Comparison of ENCODE assay signal across 8 cellular contexts in the genomic region with DNA sequence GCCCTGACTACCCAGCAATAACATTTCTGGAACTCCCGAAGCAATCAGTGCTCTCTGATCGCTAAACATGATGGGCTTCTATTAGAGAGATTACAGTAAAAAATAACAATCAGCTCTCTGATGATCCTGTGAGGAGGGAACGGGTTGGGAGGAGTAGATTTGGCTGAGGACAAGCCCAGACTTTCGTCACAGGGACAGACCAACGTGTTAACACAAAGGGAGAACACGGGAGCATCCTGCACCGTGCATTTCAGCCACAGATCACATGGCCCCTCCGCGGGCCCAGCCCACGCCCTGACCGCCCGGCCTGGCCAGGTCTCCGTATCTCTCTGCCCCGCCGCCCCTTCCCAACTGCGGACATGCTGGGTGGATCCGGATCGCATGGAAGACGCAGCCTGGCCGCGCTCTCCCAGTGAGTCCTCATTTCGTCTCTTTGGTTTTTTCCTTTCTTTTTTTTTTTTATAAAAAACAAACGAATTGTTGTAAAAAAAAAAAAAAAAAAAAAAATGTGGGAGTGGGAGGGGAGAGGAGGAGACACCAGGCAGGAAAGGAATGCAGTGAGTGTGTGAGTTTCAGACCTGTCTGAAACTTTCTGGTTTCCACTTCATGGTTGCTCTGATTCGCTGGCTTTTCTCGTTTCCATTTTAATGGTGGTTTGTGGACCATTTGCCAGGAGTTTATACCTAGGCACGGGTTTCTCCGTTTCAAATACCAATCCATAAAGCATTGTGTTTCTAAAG.
A peak's percentile ranks its signal among the peaks of the same experiment; 100 is the strongest.
DNase-seq lines count a peak whose midpoint lies in the region; ATAC-seq and TF ChIP-seq lines count a peak whose summit lies in the region.

No MANE protein-coding gene starts in this region.

- H3K9me3 ChIP-seq in SJCRH30 (replicated peaks) (0 out of 2 replicates have a peak, but pooled peaks cover 5% of the 10 kb centered on the region), mesenchymal stem cell (ENCODE audit: control insufficient read depth, low read length) (peaks cover 8% of the 10 kb centered on the region), transverse colon (no peaks in the 10 kb centered on the region)

- no peak overlapping the region for H3K27ac Mint-ChIP-seq in activated T-cell treated with anti-CD3 and anti-CD28 coated beads, Interleukin-2, amount 50 U/mL, for 24 hours

- H3K4me3 ChIP-seq in SJCRH30 (peak overlapping the region; percentile 78), mesenchymal stem cell (ENCODE audit: insufficient read depth in 1 of 2, low read depth in 1 of 2, low read length in 2 of 2) (peak overlapping the region; percentile 59 to 81), transverse colon (peak overlapping the region; percentile 1 to 41 (median 16))

- H3K4me3 Mint-ChIP-seq in activated T-cell treated with anti-CD3 and anti-CD28 coated beads, Interleukin-2, amount 50 U/mL, for 24 hours, result peak overlapping the region; percentile 38

- H3K27me3 ChIP-seq in SJCRH30 (no peaks in the 10 kb centered on the region), mesenchymal stem cell (ENCODE audit: control insufficient read depth in 1 of 2, insufficient read depth in 1 of 2, low read length in 2 of 2) (no peaks in the 10 kb centered on the region), transverse colon (peaks cover 6% of the 10 kb centered on the region)

- H3K4ac ChIP-seq in mesenchymal stem cell (ENCODE audit: low read depth in 1 of 2, low read length in 2 of 2), result peak overlapping the region; percentile 71 to 76

- H2AFZ ChIP-seq in mesenchymal stem cell (ENCODE audit: low read depth, low read length), result no peak overlapping the region

- peak overlapping the region; percentile 94 for H4K8ac ChIP-seq in mesenchymal stem cell (ENCODE audit: low read length)

- peaks cover 10% of the 10 kb centered on the region for H3K9me3 Mint-ChIP-seq in activated T-cell treated with anti-CD3 and anti-CD28 coated beads, Interleukin-2, amount 50 U/mL, for 24 hours

- peak; percentile 23 for TF ChIP-seq POLR2A in transverse colon (IDR thresholded peaks at IDR 0.05)

- TF ChIP-seq EP300 in transverse colon (IDR thresholded peaks at IDR 0.05; ENCODE audit: low read depth), result no peak

- peak overlapping the region; percentile 95 for H2BK15ac ChIP-seq in mesenchymal stem cell (ENCODE audit: low read depth, poor library complexity, severe bottlenecking)

- peaks cover 23% of the 10 kb centered on the region for H3K79me1 ChIP-seq in mesenchymal stem cell (replicated peaks; ENCODE audit: low read length, poor library complexity, severe bottlenecking)

- no peak for DNase-seq in activated T-cell treated with anti-CD3 and anti-CD28 coated beads, Interleukin-2, amount 50 U/mL, for 24 hours
- DNase-seq in activated T-cell treated with anti-CD3 and anti-CD28 coated beads for 4 hours (no peak), SJCRH30 (peak; percentile 95 to 97), epithelial cell of prostate (ENCODE audit: low read depth, low spot score) (peak; percentile 89), mesenchymal stem cell (peak; percentile 88), transverse colon (peak; percentile 47), RKO (ENCODE audit: low spot score) (no peak)

- no peak overlapping the region for H3K23ac ChIP-seq in mesenchymal stem cell (ENCODE audit: low read length in 2 of 2)

- peak overlapping the region; percentile 96 for H4K91ac ChIP-seq in mesenchymal stem cell (ENCODE audit: low read length)

- H3K36me3 ChIP-seq in SJCRH30 (peaks cover 12% of the 10 kb centered on the region), mesenchymal stem cell (ENCODE audit: control insufficient read depth in 1 of 2, insufficient read depth in 2 of 2, low read depth in 1 of 2, low read length in 2 of 2) (peaks cover 10 to 32% of the 10 kb centered on the region in 2 experiments), transverse colon (no peaks in the 10 kb centered on the region)

- peak overlapping the region; percentile 98 for H3K9ac ChIP-seq in mesenchymal stem cell (ENCODE audit: low read length)

- H3K4me1 ChIP-seq in SJCRH30 (peaks cover 23% of the 10 kb centered on the region), mesenchymal stem cell (ENCODE audit: control insufficient read depth, insufficient read depth, low read depth, low read length) (peaks cover 14% of the 10 kb centered on the region), transverse colon (peaks cover 6 to 27% (median 9%) of the 10 kb centered on the region in 4 donors)

- 36% methylated on average over 19 of the region's 27 CpGs for WGBS in mesenchymal stem cell
- WGBS in transverse colon (ENCODE audit: low coverage in 1 of 2), 2 donors, result 23 to 25% methylated on average over 13 to 27 of the region's 27 CpGs

- peak overlapping the region; percentile 81 for H3K4me2 ChIP-seq in mesenchymal stem cell (ENCODE audit: low read length, poor library complexity, severe bottlenecking)

- no peak for TF ChIP-seq CTCF in transverse colon (IDR thresholded peaks at IDR 0.05)

- peak overlapping the region in 1 of 2 experiments; percentile 87 for H2BK12ac ChIP-seq in mesenchymal stem cell (ENCODE audit: low read length in 2 of 2)

- in situ Hi-C loops in transverse colon (cut with MboI; ENCODE audit: low pct_ligation_motif_present in 1 of 4, low pct_unique_long_range_greater_than_20kb in 1 of 4, low sequenced_read_pairs in 3 of 4), result no loop called here

- H2AK5ac ChIP-seq in mesenchymal stem cell (ENCODE audit: low read length, severe bottlenecking), result no peak overlapping the region

- H3K14ac ChIP-seq in mesenchymal stem cell (ENCODE audit: low read length in 2 of 2), result peak overlapping the region in 1 of 2 experiments; percentile 56

- peak overlapping the region; percentile 66 for H2BK120ac ChIP-seq in mesenchymal stem cell (ENCODE audit: low read depth, low read length)

- H3K36me3 Mint-ChIP-seq in activated T-cell treated with anti-CD3 and anti-CD28 coated beads, Interleukin-2, amount 50 U/mL, for 24 hours (ENCODE audit: low read depth), result no peaks in the 10 kb centered on the region

- peak overlapping the region; percentile 70 to 87 for H3K18ac ChIP-seq in mesenchymal stem cell (ENCODE audit: low read depth in 1 of 2, low read length in 2 of 2)

- peaks cover 27% of the 10 kb centered on the region for H3K27me3 Mint-ChIP-seq in activated T-cell treated with anti-CD3 and anti-CD28 coated beads, Interleukin-2, amount 50 U/mL, for 24 hours

- intact Hi-C loops in transverse colon (cut with DNase I; ENCODE audit: low total_unique reads), result no loop called here

- peak overlapping the region; percentile 89 for H2BK5ac ChIP-seq in mesenchymal stem cell (ENCODE audit: low read depth, low read length, poor library complexity, severe bottlenecking)

- ATAC-seq in HG02798 (IDR thresholded peaks at IDR 0.05; ENCODE audit: poor library complexity, unreplicated experiment), result no peak

- H3K27ac ChIP-seq in SJCRH30, result peak overlapping the region; percentile 85
- peak overlapping the region; percentile 78 for H3K27ac ChIP-seq in epithelial cell of prostate
- H3K27ac ChIP-seq in mesenchymal stem cell (ENCODE audit: low read length, poor library complexity, severe bottlenecking), result peak overlapping the region; percentile 90
- H3K27ac ChIP-seq in transverse colon, result peak overlapping the region; percentile 74 to 85 (median 78)

- peaks cover 18% of the 10 kb centered on the region for H3K4me1 Mint-ChIP-seq in activated T-cell treated with anti-CD3 and anti-CD28 coated beads, Interleukin-2, amount 50 U/mL, for 24 hours (ENCODE audit: low read depth)

Comparison
In these comparisons a context has a peak if more than half of its experiments do, and no peak if none do; other contexts are left out.
1. DNase-seq: peak in SJCRH30 (2 of 2), epithelial cell of prostate (single experiment), mesenchymal stem cell (single experiment) and transverse colon (single experiment); none in activated T-cell treated with anti-CD3 and anti-CD28 coated beads, Interleukin-2, amount 50 U/mL, for 24 hours (single experiment), activated T-cell treated with anti-CD3 and anti-CD28 coated beads for 4 hours (single experiment) and RKO (single experiment).
2. H3K4me3 ChIP-seq: peak in every context shown above with its lines; median percentile 78 in SJCRH30; 70 in mesenchymal stem cell; 16 in transverse colon.
3. Peak in every context shown above with its lines, with median percentiles within 50 percentile points of each other: H3K27ac ChIP-seq.